Comparison of ENCODE assay signal across 8 cellular contexts in genomic region chr11:67354314-67355022, GRCh38. TPM values are rescaled to one million over a fixed set of nuclear protein-coding genes. Genes with fewer than 3 reads are reported as not detected.
DNase-seq lines count a peak whose midpoint lies in the region; ATAC-seq and TF ChIP-seq lines count a peak whose summit lies in the region.

No MANE protein-coding gene starts in this region.

- H3K36me3 ChIP-seq in PC-3 (ENCODE audit: low read depth, low read length) = no peaks in the 10 kb centered on the region
- H3K36me3 ChIP-seq in thyroid gland = no peaks in the 10 kb centered on the region

- intact Hi-C loops in PC-3 (cut with micrococcal nuclease) (loop anchor here (1.0 kb wide), 1 partner anchor 8 kb away; no protein-coding TSS in a partner anchor), lower leg skin (cut with DNase I; ENCODE audit: low total_unique reads) (no loop called here), thyroid gland (cut with DNase I) (loop anchor here (10.0 kb wide), 1 partner anchor 150 kb away; the partner anchor contains the start of genes CDK2AP2 and PITPNM1)

- H3K27me3 Mint-ChIP-seq in activated CD4-positive, alpha-beta T cell treated with anti-CD3 and anti-CD28 coated beads, Interleukin-2, amount 10 ng/mL, durations not matched to agents 7 days and 5 days = peaks cover 12% of the 10 kb centered on the region

- peaks cover 8% of the 10 kb centered on the region for H3K36me3 Mint-ChIP-seq in activated CD4-positive, alpha-beta T cell treated with anti-CD3 and anti-CD28 coated beads, Interleukin-2, amount 10 ng/mL, durations not matched to agents 7 days and 5 days (ENCODE audit: low read depth)

- TF ChIP-seq CTCF in PC-3 (conservative IDR thresholded peaks at IDR 0.05; ENCODE audit: low read depth, low read length) (peak; percentile 16; the same call in 1 of the 2 replicates), choroid plexus epithelial cell (conservative IDR thresholded peaks at IDR 0.05; ENCODE audit: low read depth, low read length) (peak; percentile 44), lower leg skin (IDR thresholded peaks at IDR 0.05) (no peak), thyroid gland (IDR thresholded peaks at IDR 0.05) (no peak)

- POLR2A ChIA-PET in activated CD4-positive, alpha-beta T cell treated with anti-CD3 and anti-CD28 coated beads, Interleukin-2, amount 10 ng/mL, durations not matched to agents 7 days and 5 days (lab: Charles Lee) = interaction anchor here (0.6 kb wide), 1 partner anchor 272 kb away, joined by 3 read pairs; no protein-coding TSS in a partner anchor
- POLR2A ChIA-PET in PC-3 (lab: Charles Lee; ENCODE audit: unreplicated experiment) = interaction anchor here (0.6 to 2.3 kb wide), 4 partner anchors 8 to 1663 kb away, joined by 3 to 32 read pairs (median 6); partner anchors contain the start of gene CLCF1

- H3K4me1 ChIP-seq in PC-3 (ENCODE audit: insufficient read depth, low read length) = peaks cover 64% of the 10 kb centered on the region
- H3K4me1 ChIP-seq in thyroid gland = peaks cover 25 to 70% of the 10 kb centered on the region in 2 donors

- H4K20me1 ChIP-seq in PC-3 (ENCODE audit: low read length) = no peaks in the 10 kb centered on the region

- peak overlapping the region; percentile 89 for H3K4me3 Mint-ChIP-seq in activated CD4-positive, alpha-beta T cell treated with anti-CD3 and anti-CD28 coated beads, Interleukin-2, amount 10 ng/mL, durations not matched to agents 7 days and 5 days

- H3K4me3 ChIP-seq in PC-3 (ENCODE audit: low read length) (peak overlapping the region; percentile 77; the same call in 1 of the 2 replicates), choroid plexus epithelial cell (ENCODE audit: low read depth, low read length) (peak overlapping the region; percentile 90), lower leg skin (ENCODE audit: low read depth, poor library complexity, severe bottlenecking) (no peak overlapping the region), thyroid gland (replicated peaks in 1 of 3) (no peak overlapping the region)

- peaks cover 36% of the 10 kb centered on the region for H3K4me1 Mint-ChIP-seq in activated CD4-positive, alpha-beta T cell treated with anti-CD3 and anti-CD28 coated beads, Interleukin-2, amount 10 ng/mL, durations not matched to agents 7 days and 5 days

- H3K9me3 ChIP-seq in PC-3 (ENCODE audit: low read length) (no peaks in the 10 kb centered on the region), thyroid gland (no peaks in the 10 kb centered on the region)

- H3K27me3 ChIP-seq in PC-3 (ENCODE audit: low read length) = no peaks in the 10 kb centered on the region
- H3K27me3 ChIP-seq in thyroid gland = no peaks in the 10 kb centered on the region

- peak overlapping the region; percentile 92 for H3K4me2 ChIP-seq in PC-3 (ENCODE audit: low read length)

- H3K9me2 ChIP-seq in PC-3 (replicated peaks; ENCODE audit: low read length) = no peaks in the 10 kb centered on the region

- H3K79me2 ChIP-seq in PC-3 (ENCODE audit: low read length) = peaks cover 14% of the 10 kb centered on the region

- peak overlapping the region; percentile 99 for H3K27ac Mint-ChIP-seq in activated CD4-positive, alpha-beta T cell treated with anti-CD3 and anti-CD28 coated beads, Interleukin-2, amount 10 ng/mL, durations not matched to agents 7 days and 5 days

- no peaks in the 10 kb centered on the region for H3K9me3 Mint-ChIP-seq in activated CD4-positive, alpha-beta T cell treated with anti-CD3 and anti-CD28 coated beads, Interleukin-2, amount 10 ng/mL, durations not matched to agents 7 days and 5 days

- DNase-seq in activated CD4-positive, alpha-beta T cell treated with anti-CD3 and anti-CD28 coated beads, Interleukin-2, amount 10 ng/mL, durations not matched to agents 7 days and 5 days = no peak
- DNase-seq in activated CD4-positive, alpha-beta T cell treated with anti-CD3 and anti-CD28 coated beads for 1 hour = no peak
- peak; percentile 99 for DNase-seq in PC-3
- DNase-seq in choroid plexus epithelial cell (ENCODE audit: low read depth) = peak; percentile 84
- DNase-seq in lower leg skin (ENCODE audit: low spot score in 2 of 2) = peak; percentile 64 to 90
- DNase-seq in thyroid gland = peak in 1 of 2 donors; percentile 26
- DNase-seq in SHP77 (lab: John Stamatoyannopoulos, UW) = no peak
- no peak for DNase-seq in NCI-H1694 (lab: John Stamatoyannopoulos, UW)

- CTCF ChIA-PET in activated CD4-positive, alpha-beta T cell treated with anti-CD3 and anti-CD28 coated beads, Interleukin-2, amount 10 ng/mL, durations not matched to agents 7 days and 5 days (lab: Charles Lee) = interaction anchor here (0.7 to 30.3 kb wide), 7 partner anchors 9 to 166 kb away, joined by 3 to 841 read pairs (median 5); partner anchors contain the start of genes CLCF1, PPP1CA, RAD9A and TBC1D10C
- CTCF ChIA-PET in PC-3 (lab: Charles Lee) = interaction anchor here (0.6 to 4.1 kb wide), 6 partner anchors 9 to 31 kb away, joined by 3 to 46 read pairs (median 8); partner anchors contain the start of gene CLCF1

- H3F3A ChIP-seq in PC-3 (ENCODE audit: low read length, unreplicated experiment) = peaks cover 17% of the 10 kb centered on the region

- no peak overlapping the region for H2AFZ ChIP-seq in PC-3 (ENCODE audit: low read length)

- TF ChIP-seq POLR2A in lower leg skin (IDR thresholded peaks at IDR 0.05) (no peak), thyroid gland (IDR thresholded peaks at IDR 0.05) (no peak)

- ATAC-seq in PC-3 = peak; percentile 64

- peak overlapping the region; percentile 87 for H3K9ac ChIP-seq in PC-3 (ENCODE audit: low read length)

- no TSS peak for BruUV-seq in PC-3 (replicated peaks; lab: Mats Ljungman, UMichigan)

- WGBS in lower leg skin, 2 donors = 5 to 11% methylated on average over 2 to 3 of the region's 3 CpGs
- WGBS in thyroid gland, 2 donors = 36 to 56% methylated on average over 2 to 3 of the region's 3 CpGs

- H3K27ac ChIP-seq in PC-3 (ENCODE audit: low read length) (peak overlapping the region; percentile 93), thyroid gland (peak overlapping the region; percentile 81 to 99 (median 96))

RNA-seq across cellular contexts. Expression of gene POLD4, which starts 1.1 kb away (rescaled TPM):
- total RNA-seq in activated CD4-positive, alpha-beta T cell treated with anti-CD3 and anti-CD28 coated beads, Interleukin-2, amount 10 ng/mL, durations not matched to agents 7 days and 5 days = 10 to 100 TPM; 52.7 to 53.7 TPM
- total RNA-seq in PC-3 (2014; rRNA removed) = 78.5 and 81.5 TPM in 2 replicates
- total RNA-seq in lower leg skin = 100 to 1,000 TPM in 1 of 4 donors, 10 to 100 TPM in 3; 82.3 to 126 (median 86.4) TPM
- total RNA-seq in thyroid gland = 100 to 1,000 TPM in 1 of 4 donors, 10 to 100 TPM in 3; 38.6 to 105 (median 60.6) TPM

RNA-seq across cellular contexts. Expression of gene CLCF1, which starts 18.9 kb away (rescaled TPM):
- under 1 TPM; 0.10 to 0.17 TPM for total RNA-seq in activated CD4-positive, alpha-beta T cell treated with anti-CD3 and anti-CD28 coated beads, Interleukin-2, amount 10 ng/mL, durations not matched to agents 7 days and 5 days
- total RNA-seq in PC-3 (2014; rRNA removed) (48.3 and 63.5 TPM in 2 replicates), lower leg skin (1 to 10 TPM; 2.2 to 3.3 (median 2.5) TPM), thyroid gland (1 to 10 TPM; 4.3 to 9.4 (median 6.9) TPM)

RNA-seq across cellular contexts. Expression of gene RAD9A, which starts 37.3 kb away (rescaled TPM):
- total RNA-seq in activated CD4-positive, alpha-beta T cell treated with anti-CD3 and anti-CD28 coated beads, Interleukin-2, amount 10 ng/mL, durations not matched to agents 7 days and 5 days = 10 to 100 TPM; 49.3 to 53.7 TPM
- 45.5 and 48.9 TPM in 2 replicates for total RNA-seq in PC-3 (2014; rRNA removed)
- total RNA-seq in lower leg skin = 10 to 100 TPM; 24.9 to 28.5 (median 27.2) TPM
- total RNA-seq in thyroid gland = 10 to 100 TPM; 22.7 to 38.0 (median 31.0) TPM

RNA-seq across cellular contexts. Expression of gene PPP1CA, which starts 47.2 kb away (rescaled TPM):
- 100 to 1,000 TPM; 301 to 331 TPM for total RNA-seq in activated CD4-positive, alpha-beta T cell treated with anti-CD3 and anti-CD28 coated beads, Interleukin-2, amount 10 ng/mL, durations not matched to agents 7 days and 5 days
- total RNA-seq in PC-3 (2014; rRNA removed) = 449 and 477 TPM in 2 replicates
- 100 to 1,000 TPM; 101 to 160 (median 143) TPM for total RNA-seq in lower leg skin
- 100 to 1,000 TPM; 164 to 216 (median 191) TPM for total RNA-seq in thyroid gland

RNA-seq across cellular contexts. Expression of gene TBC1D10C, which starts 49.4 kb away (rescaled TPM):
- 100 to 1,000 TPM; 256 to 323 TPM for total RNA-seq in activated CD4-positive, alpha-beta T cell treated with anti-CD3 and anti-CD28 coated beads, Interleukin-2, amount 10 ng/mL, durations not matched to agents 7 days and 5 days
- total RNA-seq in PC-3 (2014; rRNA removed) (not detected in 2 replicates), lower leg skin (1 to 10 TPM in 2 of 4 donors, under 1 TPM in 2; 0.71 to 1.3 (median 0.97) TPM), thyroid gland (10 to 100 TPM in 2 of 4 donors, 1 to 10 TPM in 2; 8.8 to 16.0 (median 11.6) TPM)

Comparison
In these comparisons a context has a peak if more than half of its experiments do, and no peak if none do; other contexts are left out.
1. DNase-seq: peak in PC-3 (single experiment), choroid plexus epithelial cell (single experiment) and lower leg skin (2 of 2); none in activated CD4-positive, alpha-beta T cell treated with anti-CD3 and anti-CD28 coated beads, Interleukin-2, amount 10 ng/mL, durations not matched to agents 7 days and 5 days (single experiment), activated CD4-positive, alpha-beta T cell treated with anti-CD3 and anti-CD28 coated beads for 1 hour (single experiment), SHP77 (0 of 2) and NCI-H1694 (single experiment).
2. H3K4me3 ChIP-seq: peak in PC-3 (single experiment) and choroid plexus epithelial cell (single experiment); none in lower leg skin (single experiment) and thyroid gland (0 of 3).
3. CTCF ChIP-seq: peak in PC-3 (single experiment) and choroid plexus epithelial cell (single experiment); none in lower leg skin (0 of 3) and thyroid gland (0 of 6).